In the genomic region with DNA sequence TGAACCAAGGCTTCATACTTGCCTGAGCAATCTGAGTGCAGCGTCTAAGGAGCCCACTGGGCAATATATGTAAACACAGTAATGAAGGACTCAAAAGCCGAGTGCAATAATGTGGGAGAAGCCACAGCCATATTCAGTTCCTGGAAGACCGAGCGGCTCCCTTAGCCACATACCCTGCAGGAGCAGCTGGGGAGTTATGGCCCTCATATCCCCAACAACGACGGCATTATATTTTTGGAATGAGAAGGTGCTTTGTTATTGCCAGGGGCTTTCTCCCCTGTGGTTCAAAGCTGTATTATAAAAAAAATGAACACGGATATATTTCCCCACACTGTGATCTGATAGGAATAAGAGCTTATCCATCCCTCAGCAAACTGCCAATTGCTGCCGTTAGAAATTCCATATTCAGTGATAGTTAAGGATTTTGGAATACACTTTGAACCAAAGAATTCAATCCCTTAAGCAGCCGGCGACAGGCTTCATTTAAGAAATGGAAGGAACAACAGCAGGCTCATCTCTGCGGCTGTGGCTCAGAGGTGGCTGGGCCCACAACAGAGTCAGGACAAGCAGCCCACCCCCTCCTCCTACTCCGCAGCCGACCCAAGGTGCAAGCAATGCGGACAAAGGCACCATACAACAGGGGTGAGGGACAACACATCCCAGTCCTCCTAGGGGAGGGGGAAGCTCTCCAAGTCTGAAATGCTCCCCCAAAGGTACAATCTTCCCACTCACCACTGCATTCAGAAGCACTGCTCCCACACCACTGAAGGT, we compare ENCODE assay signal across 31 cellular contexts.
DNase-seq lines count a peak whose midpoint lies in the region; TF ChIP-seq lines count a peak whose summit lies in the region.
"Had no signal": no experiment of that assay in that cellular context is flagged by ENCODE, and none has a peak within 500 bp of the region (broad histone marks: within the 10 kb centered on the region; RNA-seq: fewer than 3 reads in every experiment).

No MANE protein-coding gene starts in this region.

- no peak for TF ChIP-seq POLR2A in tibial nerve (IDR thresholded peaks at IDR 0.05)

- peaks cover 42% of the 10 kb centered on the region for H3K4me1 Mint-ChIP-seq in Caco-2 (ENCODE audit: low read depth, unreplicated experiment)
- peaks cover 99% of the 10 kb centered on the region for H3K4me1 Mint-ChIP-seq in chondrocyte (ENCODE audit: low read depth)
- peaks cover 80% of the 10 kb centered on the region for H3K4me1 Mint-ChIP-seq in neural progenitor cell
- no peaks in the 10 kb centered on the region for H3K4me1 Mint-ChIP-seq in activated naive CD4-positive, alpha-beta T cell treated with anti-CD3 and anti-CD28 coated beads for 36 hours (ENCODE audit: low read depth)

- no peaks in the 10 kb centered on the region for H3K79me2 ChIP-seq in neural progenitor cell (ENCODE audit: low read depth)

- H2AFZ ChIP-seq in neural progenitor cell (replicated peaks), result no peak overlapping the region
- H2AFZ ChIP-seq: hepatocyte had no signal

- CTCF ChIA-PET in Caco-2 (lab: Charles Lee), result no interaction called here
- CTCF ChIA-PET in activated naive CD4-positive, alpha-beta T cell treated with anti-CD3 and anti-CD28 coated beads for 36 hours (lab: Charles Lee), result no interaction called here

- no peak overlapping the region for H3K27ac ChIP-seq in neural progenitor cell
- H3K27ac ChIP-seq in tibial nerve, result peak overlapping the region in 3 of 4 donors; percentile 15 to 71 (median 23)
- H3K27ac ChIP-seq: breast epithelium, VCaP had no signal

- H3K36me3 Mint-ChIP-seq in Caco-2 (ENCODE audit: insufficient read depth, unreplicated experiment) (peaks cover 100% of the 10 kb centered on the region), chondrocyte (ENCODE audit: low read depth) (peaks cover 33% of the 10 kb centered on the region), neural progenitor cell (peaks cover 12% of the 10 kb centered on the region)
- H3K36me3 Mint-ChIP-seq in activated naive CD4-positive, alpha-beta T cell treated with anti-CD3 and anti-CD28 coated beads for 36 hours (ENCODE audit: low read depth), result no peaks in the 10 kb centered on the region
- H3K36me3 Mint-ChIP-seq: activated naive CD4-positive, alpha-beta T cell treated with anti-CD3 and anti-CD28 coated beads, Interleukin-2, amount 50 U/mL, for 72 hours had no signal

- peak overlapping the region; percentile 10 for H3K27ac Mint-ChIP-seq in Caco-2 (ENCODE audit: unreplicated experiment)
- H3K27ac Mint-ChIP-seq in chondrocyte (ENCODE audit: unreplicated experiment), result peak overlapping the region; percentile 97
- H3K27ac Mint-ChIP-seq in neural progenitor cell, result peak overlapping the region; percentile 86
- no peak overlapping the region for H3K27ac Mint-ChIP-seq in activated naive CD4-positive, alpha-beta T cell treated with anti-CD3 and anti-CD28 coated beads for 36 hours
- H3K27ac Mint-ChIP-seq: activated CD8-positive, alpha-beta T cell treated with anti-CD3 and anti-CD28 coated beads, Interleukin-2, amount 10 ng/mL, durations not matched to agents 7 days and 5 days; activated naive CD4-positive, alpha-beta T cell treated with anti-CD3 and anti-CD28 coated beads, Interleukin-2, amount 50 U/mL, for 72 hours; activated T-helper 2 cell treated with anti-CD3 and anti-CD28 coated beads, Interferon-gamma antibody, Interleukin-2, Interleukin-4, amounts not matched to agents 10 μg/mL and 5 μg/mL and 100 μg/mL, durations not matched to agents 14 hours and 24 hours and 36 hours had no signal

- no peak overlapping the region for H3K4me3 Mint-ChIP-seq in Caco-2 (ENCODE audit: unreplicated experiment)
- H3K4me3 Mint-ChIP-seq in chondrocyte (ENCODE audit: unreplicated experiment), result no peak overlapping the region
- no peak overlapping the region for H3K4me3 Mint-ChIP-seq in neural progenitor cell
- no peak overlapping the region for H3K4me3 Mint-ChIP-seq in activated naive CD4-positive, alpha-beta T cell treated with anti-CD3 and anti-CD28 coated beads for 36 hours
- H3K4me3 Mint-ChIP-seq: activated CD8-positive, alpha-beta T cell treated with anti-CD3 and anti-CD28 coated beads, Interleukin-2, amount 10 ng/mL, durations not matched to agents 7 days and 5 days; H9 had no signal

- no peaks in the 10 kb centered on the region for H3K27me3 Mint-ChIP-seq in Caco-2 (ENCODE audit: insufficient read depth, unreplicated experiment)
- H3K27me3 Mint-ChIP-seq in chondrocyte (ENCODE audit: low read depth), result no peaks in the 10 kb centered on the region
- H3K27me3 Mint-ChIP-seq in neural progenitor cell (ENCODE audit: insufficient read depth, low read depth), result no peaks in the 10 kb centered on the region
- peaks cover 3% of the 10 kb centered on the region for H3K27me3 Mint-ChIP-seq in activated naive CD4-positive, alpha-beta T cell treated with anti-CD3 and anti-CD28 coated beads for 36 hours (ENCODE audit: low read depth)

- no peaks in the 10 kb centered on the region for H3K27me3 ChIP-seq in Caco-2 (replicated peaks; ENCODE audit: control insufficient read depth, insufficient read depth, low read length)
- no peaks in the 10 kb centered on the region for H3K27me3 ChIP-seq in neural progenitor cell
- no peaks in the 10 kb centered on the region for H3K27me3 ChIP-seq in tibial nerve
- H3K27me3 ChIP-seq: BE2C, breast epithelium, hepatocyte, upper lobe of left lung had no signal

- POLR2A ChIA-PET in Caco-2 (lab: Charles Lee), result no interaction called here

- DNase-seq in Caco-2 (no peak), chondrocyte (ENCODE audit: low spot score) (peak; percentile 54), neural progenitor cell (ENCODE audit: low spot score) (no peak), tibial nerve (ENCODE audit: low spot score in 2 of 2) (no peak), COLO668 (lab: John Stamatoyannopoulos, UW; ENCODE audit: unreplicated experiment) (no peak)
- no peak for DNase-seq in activated CD4-positive, CD25-positive, alpha-beta regulatory T cell (lab: John Stamatoyannopoulos, UW)
- DNase-seq in activated naive CD4-positive, alpha-beta T cell treated with anti-CD3 and anti-CD28 coated beads for 36 hours, result no peak
- DNase-seq: activated CD4-positive, alpha-beta T cell treated with anti-CD3 and anti-CD28 coated beads for 4 hours; activated CD8-positive, alpha-beta T cell treated with anti-CD3 and anti-CD28 coated beads, Interleukin-2, amount 10 ng/mL, durations not matched to agents 7 days and 5 days; amygdala; BE2C; Calu3; DMS79 treated with DMSO at 0.1 percent for 48 hours; effector CD4-positive, alpha-beta T cell; GDM1; H9; NCI-H1436; NCI-H2081 treated with DMSO at 0.1 percent for 48 hours; NCI-H345; NCI-H69; SIG-M5; stimulated activated CD4-positive, alpha-beta T cell treated with anti-CD3 and anti-CD28 coated beads, Interleukin-4, amount 100 ng/mL, for 1 hour; T-helper 9 cell; upper lobe of left lung had no signal

- no peak for TF ChIP-seq EP300 in tibial nerve (IDR thresholded peaks at IDR 0.05)

- no peak for TF ChIP-seq CTCF in Caco-2 (IDR thresholded peaks at IDR 0.05; ENCODE audit: insufficient read depth in 1 of 2, low read depth in 1 of 2, low read length in 1 of 2, severe bottlenecking in 1 of 2, unreplicated experiment in 1 of 2)
- no peak for TF ChIP-seq CTCF in chondrocyte (IDR thresholded peaks at IDR 0.05)
- TF ChIP-seq CTCF in neural progenitor cell (IDR thresholded peaks at IDR 0.05), result no peak
- TF ChIP-seq CTCF in tibial nerve (IDR thresholded peaks at IDR 0.05), result no peak

- H3K36me3 ChIP-seq in Caco-2 (ENCODE audit: control insufficient read depth, insufficient read depth, low read length) (peaks cover 3% of the 10 kb centered on the region), neural progenitor cell (no peaks in the 10 kb centered on the region), tibial nerve (peaks cover 0 to 14% (median 0%) of the 10 kb centered on the region in 3 donors)
- H3K36me3 ChIP-seq: BE2C, breast epithelium had no signal

- H3K4me3 ChIP-seq in Caco-2 (ENCODE audit: low read depth, low read length) (no peak overlapping the region), neural progenitor cell (no peak overlapping the region), tibial nerve (no peak overlapping the region)
- H3K4me3 ChIP-seq: breast epithelium, hepatocyte, lung, mucosa of descending colon, upper lobe of left lung had no signal

- H4K20me1 ChIP-seq in neural progenitor cell (ENCODE audit: low read depth), result peaks cover 3% of the 10 kb centered on the region

- no peaks in the 10 kb centered on the region for H3F3A ChIP-seq in neural progenitor cell (ENCODE audit: low read depth)

- intact Hi-C loops in Caco-2 (cut with micrococcal nuclease; ENCODE audit: unreplicated experiment), result no loop called here
- intact Hi-C loops in activated naive CD4-positive, alpha-beta T cell treated with anti-CD3 and anti-CD28 coated beads for 36 hours (cut with micrococcal nuclease), result no loop called here

- H3K9ac ChIP-seq in neural progenitor cell, result no peak overlapping the region

- WGBS in tibial nerve, 2 donors, result 40 to 58% methylated on average over 14 of the region's 14 CpGs

- H3K4me2 ChIP-seq in neural progenitor cell, result no peak overlapping the region
- H3K4me2 ChIP-seq: hepatocyte had no signal

- H3K9me3 ChIP-seq in Caco-2, result no peaks in the 10 kb centered on the region
- H3K9me3 ChIP-seq in neural progenitor cell (ENCODE audit: low read depth), result no peaks in the 10 kb centered on the region
- no peaks in the 10 kb centered on the region for H3K9me3 ChIP-seq in tibial nerve
- H3K9me3 ChIP-seq: BE2C, breast epithelium, mucosa of descending colon, upper lobe of left lung had no signal

- BruUV-seq in Caco-2 (replicated peaks; lab: Mats Ljungman, UMichigan), result no TSS peak

- H3K4me1 ChIP-seq in Caco-2 (peaks cover 55% of the 10 kb centered on the region), neural progenitor cell (peaks cover 26% of the 10 kb centered on the region), tibial nerve (peaks cover 0 to 86% (median 36%) of the 10 kb centered on the region in 4 donors)
- H3K4me1 ChIP-seq: BE2C, breast epithelium had no signal

- H3K9me3 Mint-ChIP-seq in Caco-2 (ENCODE audit: unreplicated experiment), result no peaks in the 10 kb centered on the region
- H3K9me3 Mint-ChIP-seq in chondrocyte (ENCODE audit: low read depth), result no peaks in the 10 kb centered on the region
- peaks cover 5% of the 10 kb centered on the region for H3K9me3 Mint-ChIP-seq in neural progenitor cell
- no peaks in the 10 kb centered on the region for H3K9me3 Mint-ChIP-seq in activated naive CD4-positive, alpha-beta T cell treated with anti-CD3 and anti-CD28 coated beads for 36 hours
- H3K9me3 Mint-ChIP-seq: activated naive CD4-positive, alpha-beta T cell treated with anti-CD3 and anti-CD28 coated beads, Interleukin-2, amount 50 U/mL, for 72 hours; activated T-helper 2 cell treated with anti-CD3 and anti-CD28 coated beads, Interferon-gamma antibody, Interleukin-2, Interleukin-4, amounts not matched to agents 10 μg/mL and 5 μg/mL and 100 μg/mL, durations not matched to agents 14 hours and 24 hours and 36 hours; H9 had no signal
